8 cellular contexts compared by ENCODE assay signal in the genomic region with DNA sequence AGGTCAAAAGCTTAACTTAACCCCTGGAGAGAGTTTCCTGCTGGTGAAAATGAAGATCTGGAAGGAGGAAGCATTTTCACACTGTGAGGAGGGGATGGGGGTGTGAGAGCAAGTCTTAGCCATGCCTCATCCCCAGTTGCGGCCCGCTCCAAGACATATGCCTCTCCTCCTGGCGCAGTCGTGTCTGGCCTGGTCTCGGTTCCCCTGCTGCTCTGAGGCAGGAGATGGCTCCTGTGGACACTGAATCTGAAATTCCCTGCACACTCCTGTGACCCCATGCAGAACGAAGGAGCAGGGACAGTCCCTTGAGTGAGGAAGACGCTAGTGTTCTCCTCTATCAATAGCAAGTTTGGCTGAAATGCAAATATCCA. TPM values are rescaled to one million over a fixed set of nuclear protein-coding genes. Genes with fewer than 3 reads are reported as not detected.
A peak's percentile ranks its signal among the peaks of the same experiment; 100 is the strongest.
DNase-seq lines count a peak whose midpoint lies in the region; ATAC-seq and TF ChIP-seq lines count a peak whose summit lies in the region.

No MANE protein-coding gene starts in this region.

- H3K9me3 ChIP-seq in right cardiac atrium (ENCODE audit: control insufficient read depth, low read length) (no peaks in the 10 kb centered on the region), skeletal muscle tissue (ENCODE audit: control insufficient read depth in 3 of 3, low read length in 3 of 3) (no peaks in the 10 kb centered on the region)

- ATAC-seq in activated B cell treated with CpG ODN at 0.5 μM for 24 hours (ENCODE audit: low read depth) (peak; percentile 4), right cardiac atrium (peak; percentile 23 to 30), GM18517 (IDR thresholded peaks at IDR 0.05; ENCODE audit: unreplicated experiment) (no peak)

- intact Hi-C loops in activated B cell treated with CpG ODN at 0.5 μM for 24 hours (cut with micrococcal nuclease), result loop anchor here (1.0 kb wide), 1 partner anchor 37 kb away; no protein-coding TSS in a partner anchor
- intact Hi-C loops in right cardiac atrium (cut with DNase I), result no loop called here

- CTCF ChIA-PET in activated B cell treated with CpG ODN at 0.5 μM for 24 hours (lab: Charles Lee), result interaction anchor here (1.2 kb wide), 1 partner anchor 37 kb away, joined by 3 read pairs; no protein-coding TSS in a partner anchor

- H3K9me3 Mint-ChIP-seq in activated B cell treated with CpG ODN at 0.5 μM for 24 hours, result peaks cover 3% of the 10 kb centered on the region

- in situ Hi-C loops in ACHN (cut with HindIII; ENCODE audit: low pct_ligation_motif_present, low pct_unique_long_range_greater_than_20kb, low sequenced_read_pairs), result no loop called here

- POLR2A ChIA-PET in activated B cell treated with CpG ODN at 0.5 μM for 24 hours (lab: Charles Lee), result interaction anchor here (1.1 kb wide), 1 partner anchor 37 kb away, joined by 3 read pairs; no protein-coding TSS in a partner anchor

- 7% methylated on average over 7 of the region's 7 CpGs for WGBS in right cardiac atrium

- H3K9ac ChIP-seq in skeletal muscle tissue (ENCODE audit: low read depth in 1 of 3, low read length in 3 of 3), result peak overlapping the region in 2 of 3 donors; percentile 81 to 86

- H3K27me3 Mint-ChIP-seq in activated B cell treated with CpG ODN at 0.5 μM for 24 hours, result no peaks in the 10 kb centered on the region

- H3K36me3 Mint-ChIP-seq in activated B cell treated with CpG ODN at 0.5 μM for 24 hours (ENCODE audit: low read depth), result no peaks in the 10 kb centered on the region

- H3K4me1 Mint-ChIP-seq in activated B cell treated with CpG ODN at 0.5 μM for 24 hours, result peaks cover 20% of the 10 kb centered on the region

- no peaks in the 10 kb centered on the region for H3K4me1 ChIP-seq in right cardiac atrium (ENCODE audit: control insufficient read depth, insufficient read depth, low read length)
- peaks cover 3 to 12% (median 5%) of the 10 kb centered on the region in 3 donors for H3K4me1 ChIP-seq in skeletal muscle tissue (ENCODE audit: control insufficient read depth in 3 of 3, insufficient read depth in 3 of 3, low read length in 3 of 3)

- TF ChIP-seq CTCF in activated B cell treated with CpG ODN at 0.5 μM for 24 hours (IDR thresholded peaks at IDR 0.05), result no peak

- DNase-seq in H7 (peak; percentile 22), activated B cell treated with CpG ODN at 0.5 μM for 24 hours (no peak), right cardiac atrium (peak in 1 of 3 donors; percentile 60), ACHN (no peak), NCI-H524 treated with DMSO at 0.1 percent for 48 hours (lab: John Stamatoyannopoulos, UW) (no peak)
- no peak for DNase-seq in NK-92 treated with Interleukin-12 subunit alpha and Interleukin-12 subunit beta, amount 100 ng/mL, for 24 hours (lab: John Stamatoyannopoulos, UW)

- H3K27me3 ChIP-seq in H7 (ENCODE audit: control insufficient read depth, insufficient read depth, low read length), result no peaks in the 10 kb centered on the region
- no peaks in the 10 kb centered on the region for H3K27me3 ChIP-seq in right cardiac atrium (ENCODE audit: control insufficient read depth, insufficient read depth)
- no peaks in the 10 kb centered on the region for H3K27me3 ChIP-seq in skeletal muscle tissue (ENCODE audit: control insufficient read depth in 3 of 3, insufficient read depth in 3 of 3, low read length in 3 of 3)

- H3K36me3 ChIP-seq in H7 (replicated peaks; ENCODE audit: control insufficient read depth, insufficient read depth, low read length), result no peaks in the 10 kb centered on the region
- H3K36me3 ChIP-seq in skeletal muscle tissue (ENCODE audit: control insufficient read depth in 3 of 3, insufficient read depth in 3 of 3, low read length in 3 of 3), result no peaks in the 10 kb centered on the region

- peak overlapping the region; percentile 89 for H3K4me3 Mint-ChIP-seq in activated B cell treated with CpG ODN at 0.5 μM for 24 hours

- no peak overlapping the region for H3K27ac Mint-ChIP-seq in activated B cell treated with CpG ODN at 0.5 μM for 24 hours

- no peak overlapping the region for H3K4me3 ChIP-seq in H7 (ENCODE audit: insufficient read depth, low read depth, low read length)
- H3K4me3 ChIP-seq in right cardiac atrium (ENCODE audit: low read length), result peak overlapping the region; percentile 87
- H3K4me3 ChIP-seq in skeletal muscle tissue (ENCODE audit: low read length in 3 of 3), result peak overlapping the region; percentile 85 to 94 (median 90)

- H3K27ac ChIP-seq in right cardiac atrium (ENCODE audit: low read length) (peak overlapping the region; percentile 34), skeletal muscle tissue (ENCODE audit: low read depth, low read length) (peak overlapping the region; percentile 77)

RNA-seq across cellular contexts. Expression of gene ZNF69, which starts 0.3 kb away (rescaled TPM):
- total RNA-seq in H7 (2014; rRNA removed; shearing (Covaris generic)), result 0.07 TPM in 1 of 2 replicates, not detected in the other
- total RNA-seq in activated B cell treated with CpG ODN at 0.5 μM for 24 hours (2.1 and 2.3 TPM in 2 replicates), right cardiac atrium (1 to 10 TPM; 4.6 to 6.1 (median 5.8) TPM), skeletal muscle tissue (3.7 TPM)
- polyA plus RNA-seq in right cardiac atrium, result 3.8 TPM

RNA-seq across cellular contexts. Expression of gene ZNF700, which starts 37.7 kb away (rescaled TPM):
- 0.03 and 0.41 TPM in 2 replicates for total RNA-seq in H7 (2014; rRNA removed; shearing (Covaris generic))
- total RNA-seq in activated B cell treated with CpG ODN at 0.5 μM for 24 hours (24.5 and 33.1 TPM in 2 replicates), right cardiac atrium (1 to 10 TPM; 4.6 to 6.2 (median 5.1) TPM), skeletal muscle tissue (6.3 TPM)
- polyA plus RNA-seq in right cardiac atrium, result 3.3 TPM

RNA-seq across cellular contexts. Expression of gene ZNF439, which starts 38.7 kb away (rescaled TPM):
- not detected in 2 replicates for total RNA-seq in H7 (2014; rRNA removed; shearing (Covaris generic))
- total RNA-seq in activated B cell treated with CpG ODN at 0.5 μM for 24 hours, result 19.9 and 22.8 TPM in 2 replicates
- total RNA-seq in right cardiac atrium, result 1 to 10 TPM; 4.7 to 5.5 (median 5.4) TPM
- polyA plus RNA-seq in right cardiac atrium, result 4.7 TPM
- total RNA-seq in skeletal muscle tissue, result 4.7 TPM
